Comparison of ENCODE assay signal across 10 cellular contexts in genomic region chr1:235060607-235061470, GRCh38.
DNase-seq lines count a peak whose midpoint lies in the region; ATAC-seq and TF ChIP-seq lines count a peak whose summit lies in the region.
"Had no signal": no experiment of that assay in that cellular context is flagged by ENCODE, and none has a peak within 500 bp of the region (broad histone marks: within the 10 kb centered on the region; RNA-seq: fewer than 3 reads in every experiment).

No MANE protein-coding gene starts in this region.

- H3K4me1 ChIP-seq in esophagus (ENCODE audit: control insufficient read depth in 2 of 2, insufficient read depth in 2 of 2, low read length in 1 of 2) (peaks cover 4 to 18% of the 10 kb centered on the region in 2 donors), neural progenitor cell (peaks cover 15% of the 10 kb centered on the region), spleen (peaks cover 7 to 45% (median 17%) of the 10 kb centered on the region in 6 donors), Karpas-422 (ENCODE audit: low read length) (no peaks in the 10 kb centered on the region)

- H3K9me2 ChIP-seq in Karpas-422 (replicated peaks; ENCODE audit: insufficient read depth, low read length), result no peaks in the 10 kb centered on the region

- H4K20me1 ChIP-seq in neural progenitor cell (ENCODE audit: low read depth) (no peaks in the 10 kb centered on the region), Karpas-422 (ENCODE audit: insufficient read depth, low read depth, low read length) (no peaks in the 10 kb centered on the region)

- no peaks in the 10 kb centered on the region for H3K36me3 Mint-ChIP-seq in neural progenitor cell

- H3K9me3 ChIP-seq in esophagus (ENCODE audit: control insufficient read depth in 2 of 2, insufficient read depth in 1 of 2, low read depth in 1 of 2, low read length in 1 of 2) (no peaks in the 10 kb centered on the region), neural progenitor cell (ENCODE audit: low read depth) (no peaks in the 10 kb centered on the region), spleen (no peaks in the 10 kb centered on the region), Karpas-422 (ENCODE audit: low read length) (no peaks in the 10 kb centered on the region)
- H3K9me3 ChIP-seq: SJSA1 had no signal

- H3K9me3 Mint-ChIP-seq in neural progenitor cell, result no peaks in the 10 kb centered on the region

- H3F3A ChIP-seq in neural progenitor cell (ENCODE audit: low read depth), result peaks cover 20% of the 10 kb centered on the region

- H3K27me3 ChIP-seq in esophagus (ENCODE audit: control insufficient read depth in 1 of 2, insufficient read depth in 2 of 2, low read length in 2 of 2) (no peaks in the 10 kb centered on the region), neural progenitor cell (no peaks in the 10 kb centered on the region), spleen (replicated peaks in 1 of 7) (no peaks in the 10 kb centered on the region), Karpas-422 (ENCODE audit: low read length) (no peaks in the 10 kb centered on the region)
- H3K27me3 ChIP-seq: SJSA1 had no signal

- peak overlapping the region; percentile 36 for H3K27ac Mint-ChIP-seq in neural progenitor cell

- no peaks in the 10 kb centered on the region for H3K79me2 ChIP-seq in neural progenitor cell (ENCODE audit: low read depth)
- H3K79me2 ChIP-seq in Karpas-422 (ENCODE audit: low read length), result no peaks in the 10 kb centered on the region

- no peak for ATAC-seq in HG02798 (IDR thresholded peaks at IDR 0.05; ENCODE audit: poor library complexity, unreplicated experiment)

- H3K9ac ChIP-seq in neural progenitor cell (no peak overlapping the region), Karpas-422 (ENCODE audit: low read length) (no peak overlapping the region)

- no peak overlapping the region for H3K4me3 ChIP-seq in esophagus (ENCODE audit: low read depth in 1 of 2, low read length in 2 of 2)
- no peak overlapping the region for H3K4me3 ChIP-seq in neural progenitor cell
- no peak overlapping the region for H3K4me3 ChIP-seq in spleen
- no peak overlapping the region for H3K4me3 ChIP-seq in Karpas-422 (ENCODE audit: low read length)
- H3K4me3 ChIP-seq: SJSA1 had no signal

- H3K27ac ChIP-seq in esophagus (ENCODE audit: low read depth in 2 of 2, low read length in 1 of 2) (peak overlapping the region; percentile 87 to 92), neural progenitor cell (peak overlapping the region; percentile 57), spleen (peak overlapping the region in 1 of 8 donors; percentile 94), Karpas-422 (ENCODE audit: low read length) (no peak overlapping the region)
- H3K27ac ChIP-seq: SJSA1 had no signal

- TF ChIP-seq CTCF in neural progenitor cell (IDR thresholded peaks at IDR 0.05) (no peak), spleen (IDR thresholded peaks at IDR 0.05 in 8 of 11, conservative IDR thresholded peaks at IDR 0.05 in 3 of 11) (no peak)

- no peak for TF ChIP-seq POLR2A in spleen (IDR thresholded peaks at IDR 0.05)

- DNase-seq in DMS53 (lab: John Stamatoyannopoulos, UW) (peak; percentile 58), NCI-H345 treated with DMSO at 0.1 percent for 48 hours (lab: John Stamatoyannopoulos, UW; ENCODE audit: unreplicated experiment) (peak; percentile 41), neural progenitor cell (ENCODE audit: low spot score) (peak; percentile 68), spleen (no peak), Karpas-422 (no peak)
- DNase-seq in activated CD4-positive, alpha-beta T cell treated with anti-CD3 and anti-CD28 coated beads, Interleukin-2, amount 50 U/mL, for 4 hours, result no peak
- DNase-seq: effector CD4-positive, alpha-beta T cell had no signal

- peak overlapping the region; percentile 53 for H3K4me3 Mint-ChIP-seq in neural progenitor cell

- 35 to 48% methylated on average over 7 of the region's 7 CpGs for WGBS in esophagus, 2 donors
- WGBS in spleen, 5 donors, result 49 to 74% (median 55%) methylated on average over 7 of the region's 7 CpGs

- peaks cover 24% of the 10 kb centered on the region for H3K4me1 Mint-ChIP-seq in neural progenitor cell

- intact Hi-C loops in spleen (cut with DNase I; ENCODE audit: low total_unique reads), result no loop called here

- H3K4me2 ChIP-seq in neural progenitor cell (peak overlapping the region; percentile 7), Karpas-422 (ENCODE audit: low read depth, low read length, poor library complexity, severe bottlenecking) (no peak overlapping the region)

- H2AFZ ChIP-seq in neural progenitor cell (replicated peaks) (no peak overlapping the region), Karpas-422 (ENCODE audit: low read length) (no peak overlapping the region)

- H3K36me3 ChIP-seq in esophagus (ENCODE audit: control insufficient read depth in 2 of 2, insufficient read depth in 2 of 2, low read length in 1 of 2) (no peaks in the 10 kb centered on the region), neural progenitor cell (no peaks in the 10 kb centered on the region), spleen (no peaks in the 10 kb centered on the region), Karpas-422 (ENCODE audit: insufficient read depth, low read length) (no peaks in the 10 kb centered on the region)
- H3K36me3 ChIP-seq: SJSA1 had no signal

- H3K27me3 Mint-ChIP-seq in neural progenitor cell (ENCODE audit: insufficient read depth, low read depth), result peaks cover 4% of the 10 kb centered on the region

Comparison
In these comparisons a context has a peak if more than half of its experiments do, and no peak if none do; other contexts are left out.
1. DNase-seq: peak in DMS53 (single experiment), NCI-H345 treated with DMSO at 0.1 percent for 48 hours (single experiment) and neural progenitor cell (single experiment); none in activated CD4-positive, alpha-beta T cell treated with anti-CD3 and anti-CD28 coated beads, Interleukin-2, amount 50 U/mL, for 4 hours (0 of 2), spleen (single experiment) and Karpas-422 (single experiment).